ENCODE assay signal across 9 cellular contexts in the genomic region with DNA sequence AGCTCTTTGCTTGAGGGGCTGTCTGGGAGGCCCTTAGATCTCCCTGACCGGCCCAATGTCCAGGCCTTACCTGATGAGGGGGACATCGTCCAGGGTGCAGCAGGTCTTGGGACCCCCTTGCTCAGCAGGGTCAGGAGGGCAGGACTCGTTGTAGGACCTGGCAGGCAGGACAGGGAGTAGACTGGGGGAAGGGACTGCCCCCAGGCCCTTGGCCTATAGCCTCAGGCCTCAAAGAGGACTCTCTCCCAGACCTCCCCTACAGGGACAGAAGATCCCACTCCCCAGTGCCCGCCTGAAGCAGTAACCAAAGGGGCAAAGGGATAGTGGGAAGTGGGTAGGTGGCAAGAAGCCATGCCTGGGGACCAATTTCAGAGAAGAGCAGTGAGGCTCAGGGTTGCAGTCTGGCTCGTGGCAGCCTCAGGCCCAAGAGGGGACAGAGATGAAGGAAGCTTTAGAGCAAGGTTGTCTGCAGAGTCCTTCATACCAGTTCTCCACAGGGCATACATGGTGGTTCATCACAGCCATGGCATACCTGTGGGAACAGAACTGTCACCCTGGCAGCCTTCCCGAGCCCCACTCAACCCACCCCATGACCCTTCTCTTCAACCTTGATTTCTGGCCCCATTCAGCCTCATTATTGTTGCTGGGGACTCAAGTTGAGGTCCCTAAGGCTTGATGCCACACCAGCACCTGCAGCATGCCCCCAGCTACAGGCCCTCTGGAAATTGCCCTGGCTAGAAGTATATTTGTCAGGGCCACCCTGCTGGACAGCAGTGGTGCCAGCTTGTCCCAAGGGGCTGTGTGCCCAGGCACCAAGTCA. TPM values are rescaled to one million over a fixed set of nuclear protein-coding genes. Genes with fewer than 3 reads are reported as not detected.
DNase-seq lines count a peak whose midpoint lies in the region; ATAC-seq and TF ChIP-seq lines count a peak whose summit lies in the region.
"Had no signal": no experiment of that assay in that cellular context is flagged by ENCODE, and none has a peak within 500 bp of the region (broad histone marks: within the 10 kb centered on the region; RNA-seq: fewer than 3 reads in every experiment).

No MANE protein-coding gene starts in this region.

- ATAC-seq in activated CD8-positive, alpha-beta T cell treated with anti-CD3 and anti-CD28 coated beads for 36 hours, result no peak

- no peaks in the 10 kb centered on the region for H3K27me3 Mint-ChIP-seq in activated CD8-positive, alpha-beta T cell treated with anti-CD3 and anti-CD28 coated beads for 36 hours

- no peak overlapping the region for H3K27ac Mint-ChIP-seq in activated CD8-positive, alpha-beta T cell treated with anti-CD3 and anti-CD28 coated beads for 36 hours

- H3K9me3 ChIP-seq in ES-I3 (ENCODE audit: control insufficient read depth, insufficient read depth, low read length), result no peaks in the 10 kb centered on the region

- peak overlapping the region; percentile 75 to 84 for H3K4me3 ChIP-seq in foreskin fibroblast (ENCODE audit: low read depth in 1 of 2, low read length in 2 of 2)
- peak overlapping the region; percentile 90 for H3K4me3 ChIP-seq in retinal pigment epithelial cell (ENCODE audit: low read length)

- peaks cover 4% of the 10 kb centered on the region; the same call in 1 of the 2 replicates for H3K4me1 ChIP-seq in ES-I3 (ENCODE audit: insufficient read depth, low read length)

- POLR2A ChIA-PET in activated CD8-positive, alpha-beta T cell treated with anti-CD3 and anti-CD28 coated beads for 36 hours (lab: Charles Lee), result interaction anchor here (0.6 to 5.4 kb wide), 8 partner anchors 10 to 274 kb away, joined by 3 to 21 read pairs (median 6); partner anchors contain the start of genes C2orf68, ELMOD3, RETSAT and VAMP5

- H3K4me3 Mint-ChIP-seq in activated CD8-positive, alpha-beta T cell treated with anti-CD3 and anti-CD28 coated beads for 36 hours, result peak overlapping the region; percentile 71

- CTCF ChIA-PET in activated CD8-positive, alpha-beta T cell treated with anti-CD3 and anti-CD28 coated beads for 36 hours (lab: Charles Lee), result interaction anchor here (1.0 to 2.4 kb wide), 5 partner anchors 9 to 49 kb away, joined by 3 to 9 read pairs (median 4); partner anchors contain the start of genes C2orf68 and VAMP5

- peaks cover 9% of the 10 kb centered on the region for H3K36me3 Mint-ChIP-seq in activated CD8-positive, alpha-beta T cell treated with anti-CD3 and anti-CD28 coated beads for 36 hours (ENCODE audit: low read depth)

- TF ChIP-seq CTCF in activated CD8-positive, alpha-beta T cell treated with anti-CD3 and anti-CD28 coated beads for 36 hours (IDR thresholded peaks at IDR 0.05), result no peak
- TF ChIP-seq CTCF in foreskin fibroblast (IDR thresholded peaks at IDR 0.05; ENCODE audit: low read depth, low read length) (no peak), retinal pigment epithelial cell (conservative IDR thresholded peaks at IDR 0.05; ENCODE audit: low read depth, low read length) (no peak)

- no peak for DNase-seq in activated CD8-positive, alpha-beta T cell treated with anti-CD3 and anti-CD28 coated beads for 36 hours
- DNase-seq in foreskin fibroblast (no peak), retinal pigment epithelial cell (ENCODE audit: low read depth) (no peak), NCI-H526 treated with DMSO at 0.1 percent for 48 hours (lab: John Stamatoyannopoulos, UW) (no peak), NCI-H1930 (lab: John Stamatoyannopoulos, UW) (no peak), DMS53 (lab: John Stamatoyannopoulos, UW) (no peak), NCI-H2171 treated with DMSO at 0.1 percent for 48 hours (lab: John Stamatoyannopoulos, UW) (no peak)
- DNase-seq: activated CD8-positive, alpha-beta memory T cell treated with anti-CD3 and anti-CD28 coated beads for 24 hours had no signal

- no peaks in the 10 kb centered on the region for H3K9me3 Mint-ChIP-seq in activated CD8-positive, alpha-beta T cell treated with anti-CD3 and anti-CD28 coated beads for 36 hours

- H3K4me1 Mint-ChIP-seq in activated CD8-positive, alpha-beta T cell treated with anti-CD3 and anti-CD28 coated beads for 36 hours (ENCODE audit: low read depth), result peaks cover 52% of the 10 kb centered on the region

- intact Hi-C loops in activated CD8-positive, alpha-beta T cell treated with anti-CD3 and anti-CD28 coated beads for 36 hours (cut with micrococcal nuclease), result no loop called here

- 0 out of 2 replicates have a peak overlapping the region, but pooled peaks have one; percentile 96 for H3K9ac ChIP-seq in ES-I3 (ENCODE audit: low read depth, low read length)

- peaks cover 2% of the 10 kb centered on the region; the same call in 1 of the 2 replicates for H3K36me3 ChIP-seq in ES-I3 (ENCODE audit: insufficient read depth, low read length)

RNA-seq across cellular contexts. Expression of gene TMEM150A, which starts 1.3 kb away (rescaled TPM):
- 1 to 10 TPM; 1.0 to 1.2 TPM for total RNA-seq in activated CD8-positive, alpha-beta T cell treated with anti-CD3 and anti-CD28 coated beads for 36 hours

RNA-seq across cellular contexts. Expression of gene RNF181, which starts 5.6 kb away (rescaled TPM):
- total RNA-seq in activated CD8-positive, alpha-beta T cell treated with anti-CD3 and anti-CD28 coated beads for 36 hours, result 100 to 1,000 TPM; 112 to 117 TPM

RNA-seq across cellular contexts. Expression of gene C2orf68, which starts 10.7 kb away (rescaled TPM):
- 10 to 100 TPM; 25.4 to 29.1 TPM for total RNA-seq in activated CD8-positive, alpha-beta T cell treated with anti-CD3 and anti-CD28 coated beads for 36 hours

RNA-seq across cellular contexts. Expression of gene USP39, which starts 14.8 kb away (rescaled TPM):
- 10 to 100 TPM; 86.0 to 86.8 TPM for total RNA-seq in activated CD8-positive, alpha-beta T cell treated with anti-CD3 and anti-CD28 coated beads for 36 hours

RNA-seq across cellular contexts. Expression of gene VAMP5, which starts 16.9 kb away (rescaled TPM):
- 10 to 100 TPM; 28.0 to 29.4 TPM for total RNA-seq in activated CD8-positive, alpha-beta T cell treated with anti-CD3 and anti-CD28 coated beads for 36 hours
